Comparison of ENCODE assay signal across 1 cellular context in the genomic region with DNA sequence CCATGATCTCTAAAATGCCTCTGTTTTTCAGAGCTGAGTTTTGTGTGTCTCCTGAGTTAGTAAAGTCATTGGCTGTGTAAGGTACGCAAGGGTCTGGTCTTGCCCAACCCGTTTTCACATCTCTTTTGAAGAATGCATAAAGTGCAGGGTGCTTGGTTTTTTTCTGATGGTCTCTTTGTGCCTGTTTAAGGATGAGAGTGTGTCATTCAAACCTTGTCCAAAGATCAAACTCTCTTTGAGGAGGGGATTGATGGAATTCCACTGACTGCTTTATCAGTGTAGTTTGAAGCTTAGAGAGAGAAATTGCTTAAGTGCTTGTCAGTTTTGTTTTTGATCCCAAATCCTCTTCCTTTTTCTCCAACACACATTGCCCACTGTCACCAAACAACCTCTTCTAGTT.
A peak's percentile ranks its signal among the peaks of the same experiment; 100 is the strongest.
TF ChIP-seq lines count a peak whose summit lies in the region.

No MANE protein-coding gene starts in this region.

TF ChIP-seq in HepG2, 621 proteins besides CTCF, POLR2A, EP300 and RAD21 (continued from another document):
- peak; percentile 69; the same call in 1 of the 2 replicates for TF ChIP-seq CEBPG (CRISPR knock-in tag; IDR thresholded peaks at IDR 0.05)
- TF ChIP-seq, protein P1, sequence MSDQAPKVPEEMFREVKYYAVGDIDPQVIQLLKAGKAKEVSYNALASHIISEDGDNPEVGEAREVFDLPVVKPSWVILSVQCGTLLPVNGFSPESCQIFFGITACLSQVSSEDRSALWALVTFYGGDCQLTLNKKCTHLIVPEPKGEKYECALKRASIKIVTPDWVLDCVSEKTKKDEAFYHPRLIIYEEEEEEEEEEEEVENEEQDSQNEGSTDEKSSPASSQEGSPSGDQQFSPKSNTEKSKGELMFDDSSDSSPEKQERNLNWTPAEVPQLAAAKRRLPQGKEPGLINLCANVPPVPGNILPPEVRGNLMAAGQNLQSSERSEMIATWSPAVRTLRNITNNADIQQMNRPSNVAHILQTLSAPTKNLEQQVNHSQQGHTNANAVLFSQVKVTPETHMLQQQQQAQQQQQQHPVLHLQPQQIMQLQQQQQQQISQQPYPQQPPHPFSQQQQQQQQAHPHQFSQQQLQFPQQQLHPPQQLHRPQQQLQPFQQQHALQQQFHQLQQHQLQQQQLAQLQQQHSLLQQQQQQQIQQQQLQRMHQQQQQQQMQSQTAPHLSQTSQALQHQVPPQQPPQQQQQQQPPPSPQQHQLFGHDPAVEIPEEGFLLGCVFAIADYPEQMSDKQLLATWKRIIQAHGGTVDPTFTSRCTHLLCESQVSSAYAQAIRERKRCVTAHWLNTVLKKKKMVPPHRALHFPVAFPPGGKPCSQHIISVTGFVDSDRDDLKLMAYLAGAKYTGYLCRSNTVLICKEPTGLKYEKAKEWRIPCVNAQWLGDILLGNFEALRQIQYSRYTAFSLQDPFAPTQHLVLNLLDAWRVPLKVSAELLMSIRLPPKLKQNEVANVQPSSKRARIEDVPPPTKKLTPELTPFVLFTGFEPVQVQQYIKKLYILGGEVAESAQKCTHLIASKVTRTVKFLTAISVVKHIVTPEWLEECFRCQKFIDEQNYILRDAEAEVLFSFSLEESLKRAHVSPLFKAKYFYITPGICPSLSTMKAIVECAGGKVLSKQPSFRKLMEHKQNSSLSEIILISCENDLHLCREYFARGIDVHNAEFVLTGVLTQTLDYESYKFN (CRISPR knock-in tag; conservative IDR thresholded peaks at IDR 0.05) = peak; percentile 79
- TF ChIP-seq TCF7L2 (IDR thresholded peaks at IDR 0.05; ENCODE audit: low read depth, low read length) = peak; percentile 27; the same call in 1 of the 2 replicates
- TF ChIP-seq ATF2 (CRISPR knock-in tag; IDR thresholded peaks at IDR 0.05) = 0 out of 2 replicates have a peak, but pooled peaks have one; percentile 32
- 0 out of 2 replicates have a peak, but pooled peaks have one; percentile 27 for TF ChIP-seq RARA (CRISPR knock-in tag; IDR thresholded peaks at IDR 0.05)
- TF ChIP-seq SOX5 (CRISPR knock-in tag; IDR thresholded peaks at IDR 0.05; ENCODE audit: borderline replicate concordance) = 0 out of 2 replicates have a peak, but pooled peaks have one; percentile 47
- peak; percentile 57; the same call in 1 of the 2 replicates for TF ChIP-seq ZNF644 (CRISPR knock-in tag; IDR thresholded peaks at IDR 0.05; ENCODE audit: low read depth)
- TF ChIP-seq CREM (IDR thresholded peaks at IDR 0.05) = peak; percentile 52; the same call in 1 of the 2 replicates
- no peak for TF ChIP-seq CREM (CRISPR knock-in tag; IDR thresholded peaks at IDR 0.05)
- peak; percentile 32; the same call in 1 of the 2 replicates for TF ChIP-seq NR2F6 (IDR thresholded peaks at IDR 0.05)
- peak; percentile 40; the same call in 1 of the 2 replicates for TF ChIP-seq NR2F6 (CRISPR knock-in tag; IDR thresholded peaks at IDR 0.05)
- TF ChIP-seq RXRB (CRISPR knock-in tag; IDR thresholded peaks at IDR 0.05; ENCODE audit: borderline replicate concordance) = peak; percentile 37; the same call in 1 of the 2 replicates
- TF ChIP-seq YEATS4 (CRISPR knock-in tag; IDR thresholded peaks at IDR 0.05; ENCODE audit: borderline replicate concordance) = 0 out of 2 replicates have a peak, but pooled peaks have one; percentile 39
- peak; percentile 3; the same call in 1 of the 2 replicates for TF ChIP-seq THRA (CRISPR knock-in tag; IDR thresholded peaks at IDR 0.05; ENCODE audit: borderline replicate concordance)
- peak; percentile 68; the same call in 1 of the 2 replicates for TF ChIP-seq LCORL (IDR thresholded peaks at IDR 0.05)
- TF ChIP-seq LCORL (CRISPR knock-in tag; IDR thresholded peaks at IDR 0.05) = peak; percentile 63; the same call in 1 of the 2 replicates
- TF ChIP-seq PPARG (CRISPR knock-in tag; conservative IDR thresholded peaks at IDR 0.05) = peak; percentile 27
- TF ChIP-seq ZNF205 (CRISPR knock-in tag; IDR thresholded peaks at IDR 0.05) = 0 out of 2 replicates have a peak, but pooled peaks have one; percentile 48
- TF ChIP-seq FOSL2 (CRISPR knock-in tag; IDR thresholded peaks at IDR 0.05) = peak; percentile 35; the same call in 1 of the 2 replicates
- peak; percentile 26; the same call in 1 of the 2 replicates for TF ChIP-seq SIX1 (CRISPR knock-in tag; IDR thresholded peaks at IDR 0.05; ENCODE audit: borderline replicate concordance)
- peak; percentile 82 for TF ChIP-seq TCF7 (IDR thresholded peaks at IDR 0.05; ENCODE audit: low read depth)
- TF ChIP-seq CHD4 (IDR thresholded peaks at IDR 0.05; ENCODE audit: borderline replicate concordance, low read length) = 0 out of 2 replicates have a peak, but pooled peaks have one; percentile 20
- no peak for TF ChIP-seq HDAC6 (IDR thresholded peaks at IDR 0.05; ENCODE audit: low read depth, low read length)
- TF ChIP-seq ZBTB3 (CRISPR knock-in tag; IDR thresholded peaks at IDR 0.05; ENCODE audit: borderline replicate concordance, low read depth) = no peak
- no peak for TF ChIP-seq ZNF646 (CRISPR knock-in tag; IDR thresholded peaks at IDR 0.05)
- TF ChIP-seq KLF16 (CRISPR knock-in tag; IDR thresholded peaks at IDR 0.05) = peak in 1 of 2 experiments; percentile 59; a peak in 1 of 4 replicates
